9 cellular contexts compared by ENCODE assay signal in the genomic region with DNA sequence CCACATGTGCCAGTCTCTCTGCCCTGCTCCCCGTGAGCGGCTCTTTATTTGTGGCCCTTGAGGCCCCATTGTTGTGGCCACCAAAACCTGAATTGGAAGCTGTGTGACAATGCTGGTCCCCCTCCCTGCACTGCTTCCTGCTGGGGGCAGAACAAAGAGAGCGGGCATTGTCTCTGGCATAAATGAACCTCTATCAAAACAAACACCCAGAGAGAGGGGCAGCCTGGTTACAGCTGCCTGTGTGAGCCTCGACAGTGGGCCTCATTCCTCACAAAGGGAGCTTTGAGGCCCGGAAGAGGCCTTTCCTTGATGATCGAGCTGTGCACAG.
DNase-seq lines count a peak whose midpoint lies in the region; ATAC-seq and TF ChIP-seq lines count a peak whose summit lies in the region.
"Had no signal": no experiment of that assay in that cellular context is flagged by ENCODE, and none has a peak within 500 bp of the region (broad histone marks: within the 10 kb centered on the region; RNA-seq: fewer than 3 reads in every experiment).

No MANE protein-coding gene starts in this region.

- peak overlapping the region; percentile 86 to 98 (median 97) for H3K27ac Mint-ChIP-seq in brain
- peak overlapping the region in 8 of 9 donors; percentile 10 to 90 (median 58) for H3K27ac Mint-ChIP-seq in naive thymus-derived CD4-positive, alpha-beta T cell

- H4K20me1 ChIP-seq in BLaER1: peaks cover 100% of the 10 kb centered on the region

- peaks cover 56% of the 10 kb centered on the region for H3K4me1 ChIP-seq in BLaER1
- peaks cover 0 to 38% of the 10 kb centered on the region in 2 donors for H3K4me1 ChIP-seq in naive thymus-derived CD4-positive, alpha-beta T cell (ENCODE audit: control insufficient read depth in 2 of 2, insufficient read depth in 2 of 2, low read length in 2 of 2)

- POLR2A ChIA-PET in naive thymus-derived CD4-positive, alpha-beta T cell (lab: Charles Lee): no interaction called here

- H3K36me3 ChIP-seq in BLaER1: peaks cover 8% of the 10 kb centered on the region; the same call in 1 of the 2 replicates
- H3K36me3 ChIP-seq in naive thymus-derived CD4-positive, alpha-beta T cell (ENCODE audit: control insufficient read depth in 2 of 3, insufficient read depth in 3 of 3, low read length in 3 of 3): no peaks in the 10 kb centered on the region

- intact Hi-C loops in naive thymus-derived CD4-positive, alpha-beta T cell (cut with micrococcal nuclease): loop anchor here in 1 of 2 donors (2.0 kb wide), 1 partner anchor 20 kb away; no protein-coding TSS in a partner anchor

- H3K27me3 ChIP-seq in BLaER1: no peaks in the 10 kb centered on the region
- no peaks in the 10 kb centered on the region for H3K27me3 ChIP-seq in naive thymus-derived CD4-positive, alpha-beta T cell (ENCODE audit: control insufficient read depth in 2 of 2, insufficient read depth in 2 of 2, low read length in 2 of 2)

- H3K9me3 ChIP-seq in BLaER1: no peaks in the 10 kb centered on the region
- no peaks in the 10 kb centered on the region for H3K9me3 ChIP-seq in naive thymus-derived CD4-positive, alpha-beta T cell (ENCODE audit: control insufficient read depth in 2 of 3, low read length in 3 of 3)

- H3K9me3 Mint-ChIP-seq in brain: peaks cover 0 to 3% (median 0%) of the 10 kb centered on the region in 5 experiments
- peaks cover 0 to 2% (median 0%) of the 10 kb centered on the region in 11 donors for H3K9me3 Mint-ChIP-seq in naive thymus-derived CD4-positive, alpha-beta T cell
- H3K9me3 Mint-ChIP-seq: immature natural killer cell had no signal

- ATAC-seq in naive thymus-derived CD4-positive, alpha-beta T cell: peak; percentile 45
- ATAC-seq in GM18520 (IDR thresholded peaks at IDR 0.05; ENCODE audit: unreplicated experiment) (no peak), GM19328 (IDR thresholded peaks at IDR 0.05; ENCODE audit: unreplicated experiment) (no peak), GM19324 (IDR thresholded peaks at IDR 0.05; ENCODE audit: low FRiP score, unreplicated experiment) (no peak)

- CTCF ChIA-PET in naive thymus-derived CD4-positive, alpha-beta T cell (lab: Charles Lee): interaction anchor here (0.8 to 1.4 kb wide), 2 partner anchors 18 to 21 kb away, joined by 3 to 4 read pairs; no protein-coding TSS in a partner anchor

- H3K4me2 ChIP-seq in BLaER1: peak overlapping the region; percentile 78

- peak; percentile 47 to 96 (median 88) for DNase-seq in NCI-H1417 (lab: John Stamatoyannopoulos, UW)
- DNase-seq in naive thymus-derived CD4-positive, alpha-beta T cell: peak in 6 of 9 donors; percentile 8 to 29 (median 22)
- DNase-seq in SKM-1 (lab: John Stamatoyannopoulos, UW; ENCODE audit: unreplicated experiment): no peak

- no peaks in the 10 kb centered on the region for H3K36me3 Mint-ChIP-seq in brain
- H3K36me3 Mint-ChIP-seq in naive thymus-derived CD4-positive, alpha-beta T cell: peaks cover 0 to 12% (median 0%) of the 10 kb centered on the region in 5 donors
- H3K36me3 Mint-ChIP-seq: immature natural killer cell had no signal

- H3K27me3 Mint-ChIP-seq in brain: peaks cover 12% of the 10 kb centered on the region
- H3K27me3 Mint-ChIP-seq in naive thymus-derived CD4-positive, alpha-beta T cell: peaks cover 0 to 3% (median 0%) of the 10 kb centered on the region in 5 donors

- H3K4me1 Mint-ChIP-seq in brain: peaks cover 87% of the 10 kb centered on the region
- H3K4me1 Mint-ChIP-seq in naive thymus-derived CD4-positive, alpha-beta T cell: peaks cover 11 to 88% (median 83%) of the 10 kb centered on the region in 7 donors

- H3K27ac ChIP-seq in BLaER1: peak overlapping the region; percentile 79
- peak overlapping the region; percentile 30 for H3K27ac ChIP-seq in naive thymus-derived CD4-positive, alpha-beta T cell (ENCODE audit: low read depth, low read length)

- no peak overlapping the region for H3K4me3 ChIP-seq in BLaER1
- no peak overlapping the region for H3K4me3 ChIP-seq in naive thymus-derived CD4-positive, alpha-beta T cell (ENCODE audit: low read length)

- no peak for TF ChIP-seq CTCF in brain (conservative IDR thresholded peaks at IDR 0.05)

- peak overlapping the region; percentile 62 for H3K9ac ChIP-seq in BLaER1

- H3K4me3 Mint-ChIP-seq in brain: peak overlapping the region; percentile 80 to 89 (median 86)
- H3K4me3 Mint-ChIP-seq in naive thymus-derived CD4-positive, alpha-beta T cell: peak overlapping the region in 9 of 10 donors; percentile 57 to 83 (median 78)
